ENCODE assay signal across 1 cellular context in the genomic region with DNA sequence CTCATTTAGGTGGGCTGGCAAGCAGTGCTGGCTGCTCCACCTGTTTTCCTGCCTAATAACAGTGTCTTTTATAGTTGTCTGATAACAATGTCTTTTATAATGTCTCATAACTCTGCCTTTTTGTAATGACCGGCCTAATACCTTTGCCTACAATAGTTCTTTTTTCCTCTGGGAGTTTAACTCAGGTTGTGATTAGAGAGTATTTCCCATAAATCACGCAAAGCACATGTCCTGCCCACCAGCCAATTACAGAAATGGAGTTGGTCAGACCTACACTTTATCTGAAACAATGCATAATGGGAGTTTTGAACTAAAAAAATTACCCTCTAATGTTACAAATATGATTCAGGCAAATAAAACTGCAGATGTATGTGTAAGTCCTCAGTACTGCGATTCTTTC.
TF ChIP-seq lines count a peak whose summit lies in the region.

No MANE protein-coding gene starts in this region.

TF ChIP-seq in WTC11, 78 proteins besides CTCF, POLR2A, EP300 and RAD21 (continued from another document):
- TF ChIP-seq E2F4 (CRISPR knock-in tag; IDR thresholded peaks at IDR 0.05; ENCODE audit: borderline replicate concordance, low read depth) (no peak), ZNF423 (CRISPR knock-in tag; IDR thresholded peaks at IDR 0.05) (no peak), JAZF1 (CRISPR knock-in tag; IDR thresholded peaks at IDR 0.05) (no peak), RELA (CRISPR knock-in tag; IDR thresholded peaks at IDR 0.05; ENCODE audit: borderline replicate concordance) (no peak), ELF4 (CRISPR knock-in tag; IDR thresholded peaks at IDR 0.05; ENCODE audit: low read depth) (no peak), CREM (CRISPR knock-in tag; IDR thresholded peaks at IDR 0.05) (no peak), NFATC4 (CRISPR knock-in tag; IDR thresholded peaks at IDR 0.05) (no peak), EMX1 (CRISPR knock-in tag; IDR thresholded peaks at IDR 0.05) (no peak)
- TF ChIP-seq, protein P1, sequence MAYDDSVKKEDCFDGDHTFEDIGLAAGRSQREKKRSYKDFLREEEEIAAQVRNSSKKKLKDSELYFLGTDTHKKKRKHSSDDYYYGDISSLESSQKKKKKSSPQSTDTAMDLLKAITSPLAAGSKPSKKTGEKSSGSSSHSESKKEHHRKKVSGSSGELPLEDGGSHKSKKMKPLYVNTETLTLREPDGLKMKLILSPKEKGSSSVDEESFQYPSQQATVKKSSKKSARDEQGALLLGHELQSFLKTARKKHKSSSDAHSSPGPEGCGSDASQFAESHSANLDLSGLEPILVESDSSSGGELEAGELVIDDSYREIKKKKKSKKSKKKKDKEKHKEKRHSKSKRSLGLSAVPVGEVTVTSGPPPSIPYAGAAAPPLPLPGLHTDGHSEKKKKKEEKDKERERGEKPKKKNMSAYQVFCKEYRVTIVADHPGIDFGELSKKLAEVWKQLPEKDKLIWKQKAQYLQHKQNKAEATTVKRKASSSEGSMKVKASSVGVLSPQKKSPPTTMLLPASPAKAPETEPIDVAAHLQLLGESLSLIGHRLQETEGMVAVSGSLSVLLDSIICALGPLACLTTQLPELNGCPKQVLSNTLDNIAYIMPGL (CRISPR knock-in tag; IDR thresholded peaks at IDR 0.05): no peak
